7 cellular contexts compared by ENCODE assay signal in the genomic region with DNA sequence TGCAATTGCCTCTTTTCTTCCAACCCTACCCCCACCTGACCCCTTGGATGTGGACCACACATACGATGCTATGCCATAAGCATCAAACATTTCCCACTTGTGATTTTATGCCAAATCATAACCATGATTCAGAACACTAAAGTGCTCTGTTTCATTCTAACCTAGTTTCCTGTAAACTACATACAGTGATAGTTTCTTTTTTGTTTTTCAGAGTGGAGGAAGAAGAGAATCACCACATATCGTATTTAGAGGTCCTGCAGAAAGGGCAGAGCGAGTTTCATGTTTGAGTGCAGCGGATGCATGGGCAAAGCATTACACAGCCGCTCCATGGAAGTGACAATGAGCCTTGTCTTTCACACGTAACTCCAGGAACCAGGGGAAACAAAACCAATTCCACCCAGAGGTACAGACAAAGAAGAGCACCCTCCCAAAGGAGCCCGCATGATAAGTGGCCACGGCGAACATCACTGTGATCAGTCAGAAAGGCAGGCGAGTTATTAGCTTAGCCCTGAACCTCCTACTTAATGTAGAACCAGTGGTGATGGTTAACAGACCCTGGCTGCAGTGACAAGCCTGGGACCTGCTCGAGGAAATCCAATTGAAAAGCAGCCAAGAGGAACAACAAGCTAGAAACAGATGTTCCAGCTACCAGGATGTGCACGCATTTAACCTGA.
DNase-seq lines count a peak whose midpoint lies in the region; ATAC-seq lines count a peak whose summit lies in the region.

No MANE protein-coding gene starts in this region.

- DNase-seq in NCI-H2171 (lab: John Stamatoyannopoulos, UW) = peak; percentile 33
- DNase-seq in lung microvascular endothelial cell (ENCODE audit: low read depth in 2 of 2) = peak; percentile 17 to 61
- no peak for DNase-seq in DMS153 treated with DMSO at 0.1 percent for 48 hours (lab: John Stamatoyannopoulos, UW; ENCODE audit: unreplicated experiment)
- DNase-seq in ureter (ENCODE audit: low spot score) = no peak
- no peak for DNase-seq in Ammon's horn (ENCODE audit: low spot score)

- ATAC-seq in GM18867 (IDR thresholded peaks at IDR 0.05; ENCODE audit: unreplicated experiment) (peak; percentile 82), GM21723 (IDR thresholded peaks at IDR 0.05; ENCODE audit: unreplicated experiment) (peak; percentile 86)

Comparison
In these comparisons a context has a peak if more than half of its experiments do, and no peak if none do; other contexts are left out.
1. DNase-seq: peak in NCI-H2171 (single experiment) and lung microvascular endothelial cell (2 of 2); none in DMS153 treated with DMSO at 0.1 percent for 48 hours (single experiment), ureter (single experiment) and Ammon's horn (single experiment).